In genomic region chr12:132213359-132214160, GRCh38 we compare ENCODE assay signal across 21 cellular contexts.
"Had no signal": no experiment of that assay in that cellular context is flagged by ENCODE, and none has a peak within 500 bp of the region (broad histone marks: within the 10 kb centered on the region; RNA-seq: fewer than 3 reads in every experiment).

No MANE protein-coding gene starts in this region.

- DNase-seq: activated CD4-positive, alpha-beta T cell treated with anti-CD3 and anti-CD28 coated beads for 36 hours; activated CD4-positive, alpha-beta T cell treated with anti-CD3 and anti-CD28 coated beads, Interleukin-2, amount 50 U/mL, for 48 hours; activated naive CD8-positive, alpha-beta T cell treated with anti-CD3 and anti-CD28 coated beads, Interleukin-2, amount 10 ng/mL, durations not matched to agents 7 days and 5 days; activated T-cell treated with anti-CD3 and anti-CD28 coated beads for 4 hours; amygdala; foreskin melanocyte; lower lobe of right lung; ovary; stimulated activated CD4-positive, alpha-beta T cell treated with anti-CD3 and anti-CD28 coated beads, Interleukin-4, amount 100 ng/mL, for 1 hour; stimulated activated naive CD4-positive, alpha-beta T cell treated with Interleukin-2 at 50 U/mL for 16 hours; SW 1271; uterus had no signal

- H3K4me1 ChIP-seq: lower lobe of right lung, tibial nerve, uterus had no signal

- ATAC-seq: activated CD4-positive, alpha-beta T cell treated with anti-CD3 and anti-CD28 coated beads for 36 hours; lower lobe of right lung; sciatic nerve had no signal

- FAIRE-seq: keratinocyte, TTC549 had no signal

- H3K36me3 Mint-ChIP-seq: activated naive CD8-positive, alpha-beta T cell treated with anti-CD3 and anti-CD28 coated beads, Interleukin-2, amount 10 ng/mL, durations not matched to agents 7 days and 5 days; mesothelial cell of epicardium had no signal

- H3K27ac ChIP-seq: cardiac muscle cell, lower lobe of right lung, ovary, tibial nerve, uterus had no signal

- H3K4me1 Mint-ChIP-seq: activated CD4-positive, alpha-beta T cell treated with anti-CD3 and anti-CD28 coated beads for 36 hours; mesothelial cell of epicardium had no signal

- H3K36me3 ChIP-seq: cardiac muscle cell, lower lobe of right lung, ovary, tibial nerve, uterus had no signal

- H3K4me3 Mint-ChIP-seq: activated CD4-positive, alpha-beta T cell treated with anti-CD3 and anti-CD28 coated beads for 36 hours; activated naive CD8-positive, alpha-beta T cell treated with anti-CD3 and anti-CD28 coated beads, Interleukin-2, amount 10 ng/mL, durations not matched to agents 7 days and 5 days; activated T-helper 1 cell treated with anti-CD3 and anti-CD28 coated beads, Interleukin-12 subunit alpha, Interleukin-12 subunit beta, Interleukin-2, Interleukin-4 antibody, amounts not matched to agents 30 ng/mL and 10 ng/mL and 1 ng/mL, durations not matched to agents 14 hours and 24 hours and 36 hours; mesothelial cell of epicardium had no signal

- H3K9me3 ChIP-seq: lower lobe of right lung, ovary, uterus had no signal

- H3K4me2 ChIP-seq: smooth muscle cell had no signal

- H3K4me3 ChIP-seq: cardiac muscle cell, dorsolateral prefrontal cortex, lower lobe of right lung, ovary, smooth muscle cell, tibial nerve, uterus had no signal

- H3K27me3 ChIP-seq: ovary, uterus had no signal

- H3K27me3 Mint-ChIP-seq: activated CD4-positive, alpha-beta T cell treated with anti-CD3 and anti-CD28 coated beads for 36 hours had no signal

- H3K27ac Mint-ChIP-seq: activated CD4-positive, alpha-beta T cell treated with anti-CD3 and anti-CD28 coated beads for 36 hours; activated naive CD8-positive, alpha-beta T cell treated with anti-CD3 and anti-CD28 coated beads, Interleukin-2, amount 10 ng/mL, durations not matched to agents 7 days and 5 days; activated T-helper 1 cell treated with anti-CD3 and anti-CD28 coated beads, Interleukin-12 subunit alpha, Interleukin-12 subunit beta, Interleukin-2, Interleukin-4 antibody, amounts not matched to agents 30 ng/mL and 10 ng/mL and 1 ng/mL, durations not matched to agents 14 hours and 24 hours and 36 hours; mesothelial cell of epicardium had no signal
